Comparison of ENCODE assay signal across 1 cellular context in genomic region chr1:1001631-1002300, GRCh38.
A peak's percentile ranks its signal among the peaks of the same experiment; 100 is the strongest.
TF ChIP-seq lines count a peak whose summit lies in the region.

No MANE protein-coding gene starts in this region.

TF ChIP-seq in HepG2, 621 proteins besides CTCF, POLR2A, EP300 and RAD21 (continued from another document and continues in another):
- TF ChIP-seq TFDP1 (CRISPR knock-in tag; IDR thresholded peaks at IDR 0.05; ENCODE audit: borderline replicate concordance) = peak; percentile 89; the same call in 1 of the 2 replicates
- 0 out of 2 replicates have a peak, but pooled peaks have one; percentile 48 for TF ChIP-seq ZNF574 (CRISPR knock-in tag; IDR thresholded peaks at IDR 0.05)
- no peak for TF ChIP-seq ZNF510 (CRISPR knock-in tag; IDR thresholded peaks at IDR 0.05; ENCODE audit: low read depth)
- no peak for TF ChIP-seq ZFP36L2 (CRISPR knock-in tag; IDR thresholded peaks at IDR 0.05)
- no peak for TF ChIP-seq DPF2 (CRISPR knock-in tag; IDR thresholded peaks at IDR 0.05; ENCODE audit: borderline replicate concordance, low read depth)
- TF ChIP-seq ZNF362 (CRISPR knock-in tag; IDR thresholded peaks at IDR 0.05; ENCODE audit: borderline replicate concordance) = no peak
- no peak for TF ChIP-seq ZNF580 (CRISPR knock-in tag; IDR thresholded peaks at IDR 0.05; ENCODE audit: borderline replicate concordance, low read depth)
- no peak for TF ChIP-seq CHD2 (IDR thresholded peaks at IDR 0.05; ENCODE audit: low read depth, low read length)
- no peak for TF ChIP-seq MNT (IDR thresholded peaks at IDR 0.05)
- TF ChIP-seq TEAD3 (CRISPR knock-in tag; optimal IDR thresholded peaks at IDR 0.05; ENCODE audit: borderline replicate concordance) = no peak
- TF ChIP-seq ATAD3A (CRISPR knock-in tag; IDR thresholded peaks at IDR 0.05) = no peak
- no peak for TF ChIP-seq CENPX (CRISPR knock-in tag; IDR thresholded peaks at IDR 0.05)
- no peak for TF ChIP-seq ZMYM3 (CRISPR knock-in tag; IDR thresholded peaks at IDR 0.05)
- no peak for TF ChIP-seq KDM1A (CRISPR knock-in tag; IDR thresholded peaks at IDR 0.05)
- no peak for TF ChIP-seq SIX1 (CRISPR knock-in tag; IDR thresholded peaks at IDR 0.05; ENCODE audit: borderline replicate concordance)
- no peak for TF ChIP-seq SKIL (CRISPR knock-in tag; IDR thresholded peaks at IDR 0.05; ENCODE audit: borderline replicate concordance)
- peak; percentile 88 for TF ChIP-seq RXRB (CRISPR knock-in tag; IDR thresholded peaks at IDR 0.05; ENCODE audit: borderline replicate concordance)
- TF ChIP-seq TBP (CRISPR knock-in tag; IDR thresholded peaks at IDR 0.05) = no peak
- TF ChIP-seq SIN3B (IDR thresholded peaks at IDR 0.05; ENCODE audit: low read length) = no peak
- no peak for TF ChIP-seq SCMH1 (CRISPR knock-in tag; IDR thresholded peaks at IDR 0.05; ENCODE audit: borderline replicate concordance)
- TF ChIP-seq MAFF (IDR thresholded peaks at IDR 0.05; ENCODE audit: low read depth, low read length) = no peak
- no peak for TF ChIP-seq ZNF20 (CRISPR knock-in tag; IDR thresholded peaks at IDR 0.05)
- no peak for TF ChIP-seq NFIC (IDR thresholded peaks at IDR 0.05; ENCODE audit: low read length)
- TF ChIP-seq PREB (CRISPR knock-in tag; IDR thresholded peaks at IDR 0.05) = no peak
- TF ChIP-seq SP4 (CRISPR knock-in tag; IDR thresholded peaks at IDR 0.05) = 0 out of 2 replicates have a peak, but pooled peaks have one; percentile 20
- TF ChIP-seq MTERF4 (CRISPR knock-in tag; IDR thresholded peaks at IDR 0.05) = no peak
- TF ChIP-seq SMAD3 (CRISPR knock-in tag; IDR thresholded peaks at IDR 0.05) = 0 out of 2 replicates have a peak, but pooled peaks have one; percentile 61
- TF ChIP-seq ARID2 (CRISPR knock-in tag; IDR thresholded peaks at IDR 0.05; ENCODE audit: borderline replicate concordance) = no peak
- peak; percentile 9; the same call in 1 of the 2 replicates for TF ChIP-seq CEBPG (CRISPR knock-in tag; IDR thresholded peaks at IDR 0.05)
- peak; percentile 69; the same call in 1 of the 2 replicates for TF ChIP-seq POLR2AphosphoS2 (IDR thresholded peaks at IDR 0.05; ENCODE audit: low read depth, low read length)
- TF ChIP-seq NFAT5 (CRISPR knock-in tag; IDR thresholded peaks at IDR 0.05) = no peak
- TF ChIP-seq ZNF34 (CRISPR knock-in tag; IDR thresholded peaks at IDR 0.05; ENCODE audit: borderline replicate concordance) = no peak
- no peak for TF ChIP-seq ZNF512B (CRISPR knock-in tag; IDR thresholded peaks at IDR 0.05; ENCODE audit: borderline replicate concordance)
- TF ChIP-seq ZNF766 (CRISPR knock-in tag; IDR thresholded peaks at IDR 0.05; ENCODE audit: borderline replicate concordance) = no peak
- no peak for TF ChIP-seq ZNF343 (CRISPR knock-in tag; IDR thresholded peaks at IDR 0.05)
- no peak for TF ChIP-seq ZNF30 (CRISPR knock-in tag; IDR thresholded peaks at IDR 0.05)
- TF ChIP-seq ZNF230 (CRISPR knock-in tag; IDR thresholded peaks at IDR 0.05) = no peak
- TF ChIP-seq PBX3 (CRISPR knock-in tag; IDR thresholded peaks at IDR 0.05; ENCODE audit: borderline replicate concordance) = no peak
- TF ChIP-seq HDAC2 (CRISPR knock-in tag; IDR thresholded peaks at IDR 0.05) = 0 out of 2 replicates have a peak, but pooled peaks have one; percentile 35
- no peak for TF ChIP-seq SYNCRIP (IDR thresholded peaks at IDR 0.05; ENCODE audit: insufficient read depth, low read depth, low read length)
- no peak for TF ChIP-seq ZNF816 (CRISPR knock-in tag; IDR thresholded peaks at IDR 0.05; ENCODE audit: borderline replicate concordance)
